In genomic region chr1:39954870-39955546, GRCh38 we compare ENCODE assay signal across 8 cellular contexts. TPM values are rescaled to one million over a fixed set of nuclear protein-coding genes. Genes with fewer than 3 reads are reported as not detected.
DNase-seq lines count a peak whose midpoint lies in the region; ATAC-seq and TF ChIP-seq lines count a peak whose summit lies in the region.

TSS of gene MFSD2A (plus strand) at chr1:39955145. CDS start at chr1:39955293, 148 bp downstream.

- peak within 1 kb of the TSS; percentile 93 for H2AFZ ChIP-seq in ACC112 (ENCODE audit: low read length, unreplicated experiment)

- DNase-seq in NCI-H510A treated with DMSO at 0.1 percent for 48 hours (lab: John Stamatoyannopoulos, UW): peak; percentile 100
- DNase-seq in activated CD4-positive, alpha-beta T cell treated with anti-CD3 and anti-CD28 coated beads, Interleukin-2, amount 50 U/mL, for 48 hours: peak; percentile 95 to 96
- DNase-seq in dorsolateral prefrontal cortex: peak; percentile 88 to 98 (median 94)
- DNase-seq in right lobe of liver: peak; percentile 97 to 98 (median 97)
- DNase-seq in stimulated activated CD4-positive, alpha-beta T cell treated with anti-CD3 and anti-CD28 coated beads, Interleukin-4, amount 100 ng/mL, for 24 hours: peak; percentile 94

- H3K27ac ChIP-seq in ACC112 (ENCODE audit: low read depth, low read length) (peak within 1 kb of the TSS; percentile 14; the same call in 1 of the 2 replicates), dorsolateral prefrontal cortex (peak within 1 kb of the TSS in 56 of 59 donors; percentile 31 to 93 (median 75)), right lobe of liver (peak within 1 kb of the TSS; percentile 58 to 96 (median 78))

- ATAC-seq in GM19023 (IDR thresholded peaks at IDR 0.05; ENCODE audit: unreplicated experiment) (peak; percentile 78), HG03342 (IDR thresholded peaks at IDR 0.05; ENCODE audit: unreplicated experiment) (peak; percentile 69), right lobe of liver (peak; percentile 87 to 94 (median 90))

- TF ChIP-seq CTCF in dorsolateral prefrontal cortex (IDR thresholded peaks at IDR 0.05 in 54 of 56, conservative IDR thresholded peaks at IDR 0.05 in 2 of 56; ENCODE audit: low read depth in 1 of 56, partially characterized antibody in 56 of 56): peak in 7 of 56 donors; percentile 10 to 43 (median 16)
- no peak for TF ChIP-seq CTCF in right lobe of liver (IDR thresholded peaks at IDR 0.05)

- peaks cover 18% of the 10 kb centered on the region for H3K79me2 ChIP-seq in ACC112 (ENCODE audit: control insufficient read depth, insufficient read depth, low read length, unreplicated experiment)

- 0% methylated on average over 33 of the region's 62 CpGs for WGBS in right lobe of liver (ENCODE audit: insufficient coverage, low coverage, low lambda C conversion rate, missing lambda C conversion rate)

- peak within 1 kb of the TSS; percentile 95 for H3K4me3 ChIP-seq in ACC112 (ENCODE audit: low read depth, low read length)
- peak within 1 kb of the TSS; percentile 47 to 90 (median 72) for H3K4me3 ChIP-seq in dorsolateral prefrontal cortex
- H3K4me3 ChIP-seq in right lobe of liver: peak within 1 kb of the TSS; percentile 73 to 99 (median 89)

- H3K27me3 ChIP-seq in ACC112 (ENCODE audit: insufficient read depth, low read length) (no peaks in the 10 kb centered on the region), dorsolateral prefrontal cortex (no peaks in the 10 kb centered on the region), right lobe of liver (no peaks in the 10 kb centered on the region)

- H3K36me3 ChIP-seq in ACC112 (ENCODE audit: insufficient read depth, low read length): peaks cover 6% of the 10 kb centered on the region; the same call in 1 of the 2 replicates
- peaks cover 0 to 30% (median 5%) of the 10 kb centered on the region in 4 donors for H3K36me3 ChIP-seq in right lobe of liver

- intact Hi-C loops in dorsolateral prefrontal cortex (cut with DNase I) (loop anchor here (2.0 to 10.0 kb wide), 3 partner anchors 18 to 80 kb away; partner anchors contain the start of gene MYCL (in 1 of the 2)), right lobe of liver (cut with DNase I) (no loop called here)

- peak; percentile 96 for TF ChIP-seq POLR2A in right lobe of liver (IDR thresholded peaks at IDR 0.05)

- H3K4me1 ChIP-seq in ACC112 (ENCODE audit: control insufficient read depth, insufficient read depth, low read length, unreplicated experiment) (peaks cover 20% of the 10 kb centered on the region), right lobe of liver (peaks cover 0 to 43% (median 7%) of the 10 kb centered on the region in 4 donors)

- no peaks in the 10 kb centered on the region for H3K9me3 ChIP-seq in right lobe of liver

RNA-seq across cellular contexts. Expression of gene MFSD2A, which starts in this region (rescaled TPM):
- 10 to 100 TPM in 118 of 120 experiments, 1 to 10 TPM in 2; 6.7 to 62.3 (median 20.8) TPM for total RNA-seq in dorsolateral prefrontal cortex
- total RNA-seq in right lobe of liver: 100 to 1,000 TPM in 3 of 6 experiments, 10 to 100 TPM in 3; 44.3 to 292 (median 113) TPM

Comparison
In these comparisons a context has a peak if more than half of its experiments do, and no peak if none do; other contexts are left out.
1. Peak in every context shown above with its lines: DNase-seq, ATAC-seq, H3K4me3 ChIP-seq and H3K27ac ChIP-seq.
2. H3K27ac ChIP-seq: peak in every context shown above with its lines; median percentile 78 in right lobe of liver; 75 in dorsolateral prefrontal cortex; 14 in ACC112.
3. intact Hi-C loops: an anchor here in dorsolateral prefrontal cortex (2.0 to 10.0 kb wide); none called in right lobe of liver.